In genomic region chr7:22935269-22935668, GRCh38 we compare ENCODE assay signal across 31 cellular contexts.
DNase-seq lines count a peak whose midpoint lies in the region; ATAC-seq and TF ChIP-seq lines count a peak whose summit lies in the region.
"Had no signal": no experiment of that assay in that cellular context is flagged by ENCODE, and none has a peak within 500 bp of the region (broad histone marks: within the 10 kb centered on the region; RNA-seq: fewer than 3 reads in every experiment).

No MANE protein-coding gene starts in this region.

- H3K27me3 Mint-ChIP-seq in activated T-cell treated with anti-CD3 and anti-CD28 coated beads, Interleukin-2, amount 50 U/mL, for 72 hours (ENCODE audit: low read depth): peaks cover 12% of the 10 kb centered on the region
- H3K27me3 Mint-ChIP-seq: CD4-positive, alpha-beta memory T cell had no signal

- H3K27ac Mint-ChIP-seq in activated T-cell treated with anti-CD3 and anti-CD28 coated beads, Interleukin-2, amount 50 U/mL, for 72 hours: no peak overlapping the region
- H3K27ac Mint-ChIP-seq: activated CD8-positive, alpha-beta T cell treated with anti-CD3 and anti-CD28 coated beads for 36 hours; activated naive CD4-positive, alpha-beta T cell treated with anti-CD3 and anti-CD28 coated beads, Interleukin-2, amount 50 U/mL, for 72 hours; activated T-helper 2 cell treated with anti-CD3 and anti-CD28 coated beads, Interferon-gamma antibody, Interleukin-2, Interleukin-4, amounts not matched to agents 10 μg/mL and 5 μg/mL and 100 μg/mL, durations not matched to agents 14 hours and 24 hours and 36 hours; CD4-positive, alpha-beta memory T cell; H9; stimulated activated naive CD8-positive, alpha-beta T cell treated with anti-CD3 and anti-CD28 coated beads, Interleukin-15, amount 100 ng/mL, for 72 hours had no signal

- no peaks in the 10 kb centered on the region for H3K36me3 Mint-ChIP-seq in activated T-cell treated with anti-CD3 and anti-CD28 coated beads, Interleukin-2, amount 50 U/mL, for 72 hours (ENCODE audit: insufficient read depth in 2 of 2)

- H3K27ac ChIP-seq in mesodermal cell (ENCODE audit: low read depth, low read length, severe bottlenecking): peak overlapping the region; percentile 64
- H3K27ac ChIP-seq: gastrocnemius medialis, HL-60, KMS-11, PC-9, thyroid gland, uterus had no signal

- H3K4me3 ChIP-seq in mesodermal cell (ENCODE audit: extremely low read depth, insufficient read depth, low read length, poor library complexity, severe bottlenecking): no peak overlapping the region
- H3K4me3 ChIP-seq: coronary artery, gastrocnemius medialis, lung, PC-9, spleen, thyroid gland, uterus had no signal

- H3K36me3 ChIP-seq in mesodermal cell (ENCODE audit: control insufficient read depth, insufficient read depth, low read length): no peaks in the 10 kb centered on the region
- H3K36me3 ChIP-seq: gastrocnemius medialis, thyroid gland, uterus had no signal

- peaks cover 3% of the 10 kb centered on the region for H3K4me1 ChIP-seq in mesodermal cell (ENCODE audit: control insufficient read depth, insufficient read depth, low read length, poor library complexity, severe bottlenecking)
- H3K4me1 ChIP-seq: spleen, thyroid gland, uterus had no signal

- no peaks in the 10 kb centered on the region for H3K4me1 Mint-ChIP-seq in activated T-cell treated with anti-CD3 and anti-CD28 coated beads, Interleukin-2, amount 50 U/mL, for 72 hours (ENCODE audit: low read depth)
- H3K4me1 Mint-ChIP-seq: CD4-positive, alpha-beta memory T cell; stimulated activated naive CD8-positive, alpha-beta T cell treated with anti-CD3 and anti-CD28 coated beads, Interleukin-15, amount 100 ng/mL, for 72 hours had no signal

- H3K9me3 Mint-ChIP-seq in activated T-cell treated with anti-CD3 and anti-CD28 coated beads, Interleukin-2, amount 50 U/mL, for 72 hours: no peaks in the 10 kb centered on the region
- H3K9me3 Mint-ChIP-seq: activated naive CD4-positive, alpha-beta T cell treated with anti-CD3 and anti-CD28 coated beads, Interleukin-2, amount 50 U/mL, for 72 hours had no signal

- WGBS in mesodermal cell (ENCODE audit: insufficient coverage in 2 of 2), 2 experiments: no CpG with 5 or more reads among the region's 1 CpG

- no peak for TF ChIP-seq POLR2A in erythroblast (IDR thresholded peaks at IDR 0.05; ENCODE audit: low read length)

- ATAC-seq in activated T-cell treated with anti-CD3 and anti-CD28 coated beads, Interleukin-2, amount 50 U/mL, for 72 hours (replicated peaks in 1 of 2): no peak
- ATAC-seq: activated CD8-positive, alpha-beta T cell treated with anti-CD3 and anti-CD28 coated beads for 36 hours; activated naive CD4-positive, alpha-beta T cell treated with anti-CD3 and anti-CD28 coated beads, Interleukin-2, amount 50 U/mL, for 72 hours; stimulated activated naive CD8-positive, alpha-beta T cell treated with anti-CD3 and anti-CD28 coated beads, Interleukin-15, amount 100 ng/mL, for 72 hours had no signal

- peak; percentile 10 for DNase-seq in AG08395 (ENCODE audit: low spot score)
- peak; percentile 17 for DNase-seq in HCEC 1CT
- DNase-seq in astrocyte of the hippocampus (ENCODE audit: low read depth, low spot score): peak; percentile 20
- no peak for DNase-seq in activated T-cell treated with anti-CD3 and anti-CD28 coated beads, Interleukin-2, amount 50 U/mL, for 72 hours
- DNase-seq in erythroblast (lab: John Stamatoyannopoulos, UW): no peak
- DNase-seq in GM19240 (ENCODE audit: insufficient read length, low spot score): no peak
- no peak for DNase-seq in activated effector memory CD4-positive, alpha-beta T cell treated with anti-CD3 and anti-CD28 coated beads, Interleukin-2, amount 50 U/mL, for 16 hours
- DNase-seq: activated CD4-positive, CD25-positive, alpha-beta regulatory T cell treated with anti-CD3 and anti-CD28 coated beads, Interleukin-2, amount 50 U/mL, for 72 hours; activated CD8-positive, alpha-beta T cell treated with anti-CD3 and anti-CD28 coated beads for 36 hours; caudate nucleus; CD4-positive, alpha-beta memory T cell; effector memory CD4-positive, alpha-beta T cell; gastrocnemius medialis; H9; NCI-H1417 treated with DMSO at 0.1 percent for 48 hours; NCI-H2081 treated with DMSO at 0.1 percent for 48 hours; NCI-H2227 treated with DMSO at 0.1 percent for 48 hours; NCI-H526 treated with DMSO at 0.1 percent for 48 hours; PC-9; right cardiac atrium; spleen; stimulated activated naive CD8-positive, alpha-beta T cell treated with anti-CD3 and anti-CD28 coated beads, Interleukin-15, amount 100 ng/mL, for 72 hours; thyroid gland; uterus had no signal

- H3K4me3 Mint-ChIP-seq in activated T-cell treated with anti-CD3 and anti-CD28 coated beads, Interleukin-2, amount 50 U/mL, for 72 hours: no peak overlapping the region
- H3K4me3 Mint-ChIP-seq: activated CD8-positive, alpha-beta T cell treated with anti-CD3 and anti-CD28 coated beads for 36 hours; CD4-positive, alpha-beta memory T cell; H9; stimulated activated naive CD8-positive, alpha-beta T cell treated with anti-CD3 and anti-CD28 coated beads, Interleukin-15, amount 100 ng/mL, for 72 hours had no signal

- H3K9me3 ChIP-seq in mesodermal cell (ENCODE audit: control insufficient read depth, low read length): peaks cover 14% of the 10 kb centered on the region
- H3K9me3 ChIP-seq: gastrocnemius medialis, thyroid gland, uterus had no signal

Comparison
In these comparisons a context has a peak if more than half of its experiments do, and no peak if none do; other contexts are left out.
1. DNase-seq: peak in AG08395 (single experiment), HCEC 1CT (single experiment) and astrocyte of the hippocampus (single experiment); none in activated T-cell treated with anti-CD3 and anti-CD28 coated beads, Interleukin-2, amount 50 U/mL, for 72 hours (0 of 2), erythroblast (0 of 2), GM19240 (single experiment) and activated effector memory CD4-positive, alpha-beta T cell treated with anti-CD3 and anti-CD28 coated beads, Interleukin-2, amount 50 U/mL, for 16 hours (single experiment).